Comparison of ENCODE assay signal across 8 cellular contexts in genomic region chr4:39638358-39639239, GRCh38. TPM values are rescaled to one million over a fixed set of nuclear protein-coding genes. Genes with fewer than 3 reads are reported as not detected.
A peak's percentile ranks its signal among the peaks of the same experiment; 100 is the strongest.
DNase-seq lines count a peak whose midpoint lies in the region; ATAC-seq and TF ChIP-seq lines count a peak whose summit lies in the region.

TSS of gene SMIM14 (minus strand) at chr4:39638865. CDS start at chr4:39605145, 33,720 bp downstream.

- no peaks in the 10 kb centered on the region for H3K36me3 ChIP-seq in mucosa of descending colon (ENCODE audit: low read depth)

- ATAC-seq in GM21515 (IDR thresholded peaks at IDR 0.05; ENCODE audit: unreplicated experiment) = peak; percentile 80
- ATAC-seq in mucosa of descending colon = peak; percentile 97

- DNase-seq in DMS 273 (lab: John Stamatoyannopoulos, UW; ENCODE audit: unreplicated experiment) (peak; percentile 98), HuH-7.5 (ENCODE audit: low spot score) (peak; percentile 85), OCI-M1 (lab: John Stamatoyannopoulos, UW) (peak; percentile 98), activated T-cell treated with anti-CD3 and anti-CD28 coated beads for 48 hours (ENCODE audit: low read depth) (peak; percentile 86), epithelial cell of esophagus (ENCODE audit: low read depth) (peak; percentile 99), mucosa of descending colon (peak; percentile 98 to 99 (median 99))
- DNase-seq in stimulated activated CD8-positive, alpha-beta memory T cell treated with anti-CD3 and anti-CD28 coated beads, Interleukin-4, amount 100 ng/mL, for 1 hour (ENCODE audit: low read depth in 2 of 2, low spot score in 1 of 2) = peak; percentile 70 to 78

- intact Hi-C loops in mucosa of descending colon (cut with DNase I, micrococcal nuclease) = loop anchor here (5.0 to 10.0 kb wide), 2 partner anchors 111 to 114 kb away; partner anchors contain the start of gene UGDH (in 2 of the 2)

- peaks cover 23% of the 10 kb centered on the region for H3K4me1 ChIP-seq in mucosa of descending colon (ENCODE audit: low read depth)

- no peak for TF ChIP-seq CTCF in epithelial cell of esophagus (IDR thresholded peaks at IDR 0.05; ENCODE audit: insufficient read depth, low read depth, low read length, missing control alignments)
- no peak for TF ChIP-seq CTCF in mucosa of descending colon (IDR thresholded peaks at IDR 0.05)

- H3K4me3 ChIP-seq in epithelial cell of esophagus (ENCODE audit: low read length) (peak within 1 kb of the TSS; percentile 89), mucosa of descending colon (peak within 1 kb of the TSS; percentile 95)

- no peaks in the 10 kb centered on the region for H3K9me3 ChIP-seq in mucosa of descending colon

RNA-seq across cellular contexts. Expression of gene SMIM14, which starts in this region (rescaled TPM):
- total RNA-seq in mucosa of descending colon = 100 to 1,000 TPM in 2 of 3 donors, 10 to 100 TPM in 1; 69.5 to 142 (median 123) TPM

Comparison
In these comparisons a context has a peak if more than half of its experiments do, and no peak if none do; other contexts are left out.
1. Peak in every context shown above with its lines: DNase-seq, ATAC-seq and H3K4me3 ChIP-seq.